ENCODE assay signal across 13 cellular contexts in the genomic region with DNA sequence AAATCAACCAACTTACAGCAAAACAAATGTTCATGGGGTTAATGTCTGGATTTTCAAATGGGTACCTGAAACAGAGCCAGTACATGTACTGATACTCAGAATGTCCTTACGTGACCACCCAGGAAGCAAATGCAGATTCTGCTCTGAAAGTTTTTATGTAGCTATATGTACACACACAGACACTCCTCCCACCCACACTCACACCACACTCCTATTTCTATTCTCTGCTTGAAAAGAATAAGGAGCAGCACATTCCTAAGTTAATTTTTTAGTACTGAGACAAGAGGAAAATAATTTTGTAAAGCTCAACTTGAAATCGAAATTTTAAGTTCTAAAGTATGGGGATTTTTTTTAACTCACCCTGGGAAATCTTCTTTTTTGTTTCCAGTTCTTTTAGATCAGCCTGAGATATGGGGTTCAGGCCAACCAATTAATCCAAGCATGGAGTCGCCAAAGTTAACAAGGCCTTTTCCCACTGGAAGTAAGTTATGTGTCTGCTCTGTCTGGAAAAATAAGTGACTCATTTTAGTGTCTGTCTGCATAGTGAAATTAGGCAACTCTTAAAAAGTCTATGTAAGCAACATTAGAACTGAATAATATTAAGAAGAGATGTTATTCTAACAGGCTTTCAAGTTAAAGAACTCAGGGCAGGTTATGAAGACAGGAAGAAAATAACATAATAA.
DNase-seq lines count a peak whose midpoint lies in the region; ATAC-seq and TF ChIP-seq lines count a peak whose summit lies in the region.
"Had no signal": no experiment of that assay in that cellular context is flagged by ENCODE, and none has a peak within 500 bp of the region (broad histone marks: within the 10 kb centered on the region; RNA-seq: fewer than 3 reads in every experiment).

No MANE protein-coding gene starts in this region.

- ATAC-seq in SK-N-SH treated with all-trans-retinoic acid at 6 μM for 48 hours (peak; percentile 68), WTC11 (no peak), GM19455 (IDR thresholded peaks at IDR 0.05; ENCODE audit: unreplicated experiment) (no peak)
- ATAC-seq: activated T-helper 17 cell treated with anti-CD3 and anti-CD28 coated beads, Interleukin-2, amount 50 U/mL, for 72 hours had no signal

- H3K27ac Mint-ChIP-seq in activated CD4-positive, alpha-beta T cell treated with anti-CD3 and anti-CD28 coated beads, Interleukin-2, amount 10 ng/mL, durations not matched to agents 24 days and 14 days, result no peak overlapping the region
- no peak overlapping the region for H3K27ac Mint-ChIP-seq in WTC11
- H3K27ac Mint-ChIP-seq: activated T-helper 17 cell treated with anti-CD3 and anti-CD28 coated beads, Interleukin-2, amount 50 U/mL, for 72 hours had no signal

- H3K27ac ChIP-seq in trophoblast cell (ENCODE audit: low read depth, low read length), result peak overlapping the region; percentile 20
- H3K27ac ChIP-seq: C4-2B, PC-9 had no signal

- POLR2A ChIA-PET in WTC11 (lab: Charles Lee), result no interaction called here

- no peak overlapping the region for H4K12ac ChIP-seq in trophoblast cell (ENCODE audit: low read depth, low read length)

- peaks cover 14% of the 10 kb centered on the region for H3K27me3 Mint-ChIP-seq in activated CD4-positive, alpha-beta T cell treated with anti-CD3 and anti-CD28 coated beads, Interleukin-2, amount 10 ng/mL, durations not matched to agents 24 days and 14 days
- no peaks in the 10 kb centered on the region for H3K27me3 Mint-ChIP-seq in WTC11 (ENCODE audit: low read depth)

- no peak overlapping the region for H3K23ac ChIP-seq in trophoblast cell (ENCODE audit: low read length)

- no peak overlapping the region for H3K9ac ChIP-seq in trophoblast cell (ENCODE audit: low read length)

- H3K79me1 ChIP-seq in trophoblast cell (ENCODE audit: low read length), result peaks cover 3% of the 10 kb centered on the region

- H3K14ac ChIP-seq in trophoblast cell (ENCODE audit: low read length), result no peak overlapping the region

- H3K4me3 ChIP-seq in foreskin fibroblast (ENCODE audit: low read depth in 1 of 2, low read length in 2 of 2) (no peak overlapping the region), trophoblast cell (ENCODE audit: low read depth, low read length) (no peak overlapping the region)
- H3K4me3 ChIP-seq: PC-9, sigmoid colon had no signal

- H3K4me3 Mint-ChIP-seq in activated CD4-positive, alpha-beta T cell treated with anti-CD3 and anti-CD28 coated beads, Interleukin-2, amount 10 ng/mL, durations not matched to agents 24 days and 14 days, result no peak overlapping the region
- H3K4me3 Mint-ChIP-seq in WTC11, result no peak overlapping the region
- H3K4me3 Mint-ChIP-seq: activated T-helper 17 cell treated with anti-CD3 and anti-CD28 coated beads, Interleukin-2, amount 50 U/mL, for 72 hours had no signal

- H4K8ac ChIP-seq in trophoblast cell (ENCODE audit: low read depth, low read length), result no peak overlapping the region

- H3K9me3 ChIP-seq in trophoblast cell (ENCODE audit: insufficient read depth, low read depth, low read length), result no peaks in the 10 kb centered on the region
- H3K9me3 ChIP-seq: sigmoid colon had no signal

- H3K4ac ChIP-seq in trophoblast cell (ENCODE audit: low read depth, low read length), result no peak overlapping the region

- no peak overlapping the region for H2BK5ac ChIP-seq in trophoblast cell (ENCODE audit: low read depth, low read length, poor library complexity)

- H3K4me1 Mint-ChIP-seq in activated CD4-positive, alpha-beta T cell treated with anti-CD3 and anti-CD28 coated beads, Interleukin-2, amount 10 ng/mL, durations not matched to agents 24 days and 14 days, result no peaks in the 10 kb centered on the region
- no peaks in the 10 kb centered on the region for H3K4me1 Mint-ChIP-seq in WTC11
- H3K4me1 Mint-ChIP-seq: activated T-helper 17 cell treated with anti-CD3 and anti-CD28 coated beads, Interleukin-2, amount 50 U/mL, for 72 hours had no signal

- H3K36me3 Mint-ChIP-seq in activated CD4-positive, alpha-beta T cell treated with anti-CD3 and anti-CD28 coated beads, Interleukin-2, amount 10 ng/mL, durations not matched to agents 24 days and 14 days (ENCODE audit: low read depth), result no peaks in the 10 kb centered on the region
- H3K36me3 Mint-ChIP-seq in WTC11, result no peaks in the 10 kb centered on the region

- CTCF ChIA-PET in WTC11 (lab: Charles Lee), result no interaction called here

- H3K9me3 Mint-ChIP-seq in activated CD4-positive, alpha-beta T cell treated with anti-CD3 and anti-CD28 coated beads, Interleukin-2, amount 10 ng/mL, durations not matched to agents 24 days and 14 days, result no peaks in the 10 kb centered on the region
- H3K9me3 Mint-ChIP-seq in WTC11, result no peaks in the 10 kb centered on the region
- H3K9me3 Mint-ChIP-seq: activated T-helper 17 cell treated with anti-CD3 and anti-CD28 coated beads, Interleukin-2, amount 50 U/mL, for 72 hours had no signal

- H3K4me2 ChIP-seq in trophoblast cell (ENCODE audit: low read length), result no peak overlapping the region
- H3K4me2 ChIP-seq: PC-9 had no signal

- WGBS in trophoblast cell (ENCODE audit: extremely low coverage, insufficient coverage, insufficient read length), result no CpG with 5 or more reads among the region's 3 CpGs

- no peak overlapping the region for H2AK5ac ChIP-seq in trophoblast cell (ENCODE audit: low read length)

- no peaks in the 10 kb centered on the region for H3K27me3 ChIP-seq in trophoblast cell (ENCODE audit: insufficient read depth, low read length)
- H3K27me3 ChIP-seq: sigmoid colon had no signal

- no peaks in the 10 kb centered on the region for H3K79me2 ChIP-seq in trophoblast cell (ENCODE audit: control insufficient read depth, insufficient read depth, low read length, poor library complexity)

- intact Hi-C loops in activated CD4-positive, alpha-beta T cell treated with anti-CD3 and anti-CD28 coated beads, Interleukin-2, amount 10 ng/mL, durations not matched to agents 24 days and 14 days (cut with micrococcal nuclease), result no loop called here

- DNase-seq in AG09319 (ENCODE audit: extremely low read depth, low read depth) (peak; percentile 19), foreskin fibroblast (peak; percentile 22 to 50), trophoblast cell (peak in 1 of 2 donors; percentile 29), WTC11 (ENCODE audit: low spot score) (no peak), SKM-1 treated with dmso at 0.1 percent for 144 hours (lab: John Stamatoyannopoulos, UW; ENCODE audit: unreplicated experiment) (no peak)
- no peak for DNase-seq in activated CD4-positive, alpha-beta T cell treated with anti-CD3 and anti-CD28 coated beads, Interleukin-2, amount 10 ng/mL, durations not matched to agents 24 days and 14 days
- DNase-seq: NCI-H2107, PC-9, sigmoid colon had no signal

- H3K4me1 ChIP-seq in trophoblast cell (ENCODE audit: control insufficient read depth in 1 of 2, insufficient read depth in 2 of 2, low read length in 2 of 2), result no peaks in the 10 kb centered on the region

- H2BK12ac ChIP-seq in trophoblast cell (ENCODE audit: low read length), result no peak overlapping the region

- TF ChIP-seq CTCF in AG09319 (IDR thresholded peaks at IDR 0.05; ENCODE audit: low read depth, low read length) (no peak), foreskin fibroblast (IDR thresholded peaks at IDR 0.05; ENCODE audit: low read depth, low read length) (no peak), WTC11 (IDR thresholded peaks at IDR 0.05) (no peak)

- no peak overlapping the region for H2AFZ ChIP-seq in trophoblast cell (ENCODE audit: insufficient read depth, low read length, poor library complexity)
- H2AFZ ChIP-seq: PC-9 had no signal

- H3K18ac ChIP-seq in trophoblast cell (ENCODE audit: low read length), result no peak overlapping the region

- H4K91ac ChIP-seq in trophoblast cell (ENCODE audit: low read depth, low read length), result no peak overlapping the region

- H2BK120ac ChIP-seq in trophoblast cell (ENCODE audit: insufficient read depth, low read length, poor library complexity), result no peak overlapping the region

- no peaks in the 10 kb centered on the region for H3K36me3 ChIP-seq in trophoblast cell (ENCODE audit: control insufficient read depth in 1 of 2, insufficient read depth in 2 of 2, low read length in 2 of 2)
- H3K36me3 ChIP-seq: sigmoid colon had no signal

TF ChIP-seq in SK-N-SH treated with all-trans-retinoic acid at 6 μM for 48 hours, 23 proteins besides CTCF, POLR2A, EP300 and RAD21 (continues in another document):
- TF ChIP-seq, protein P1, sequence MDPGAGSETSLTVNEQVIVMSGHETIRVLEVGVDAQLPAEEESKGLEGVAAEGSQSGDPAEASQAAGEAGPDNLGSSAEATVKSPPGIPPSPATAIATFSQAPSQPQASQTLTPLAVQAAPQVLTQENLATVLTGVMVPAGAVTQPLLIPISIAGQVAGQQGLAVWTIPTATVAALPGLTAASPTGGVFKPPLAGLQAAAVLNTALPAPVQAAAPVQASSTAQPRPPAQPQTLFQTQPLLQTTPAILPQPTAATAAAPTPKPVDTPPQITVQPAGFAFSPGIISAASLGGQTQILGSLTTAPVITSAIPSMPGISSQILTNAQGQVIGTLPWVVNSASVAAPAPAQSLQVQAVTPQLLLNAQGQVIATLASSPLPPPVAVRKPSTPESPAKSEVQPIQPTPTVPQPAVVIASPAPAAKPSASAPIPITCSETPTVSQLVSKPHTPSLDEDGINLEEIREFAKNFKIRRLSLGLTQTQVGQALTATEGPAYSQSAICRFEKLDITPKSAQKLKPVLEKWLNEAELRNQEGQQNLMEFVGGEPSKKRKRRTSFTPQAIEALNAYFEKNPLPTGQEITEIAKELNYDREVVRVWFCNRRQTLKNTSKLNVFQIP (CRISPR knock-in tag; IDR thresholded peaks at IDR 0.05; ENCODE audit: borderline replicate concordance, low read depth), result no peak
- TF ChIP-seq TOX (CRISPR knock-in tag; IDR thresholded peaks at IDR 0.05; ENCODE audit: borderline replicate concordance), result no peak

TF ChIP-seq in WTC11, 78 proteins besides CTCF, POLR2A, EP300 and RAD21 (continues in another document):
- TF ChIP-seq JUN (CRISPR knock-in tag; IDR thresholded peaks at IDR 0.05) (no peak), TEAD1 (CRISPR knock-in tag; IDR thresholded peaks at IDR 0.05) (no peak), PRRX2 (CRISPR knock-in tag; IDR thresholded peaks at IDR 0.05) (no peak), NFE2L1 (CRISPR knock-in tag; IDR thresholded peaks at IDR 0.05) (no peak)
- TF ChIP-seq, protein P2, sequence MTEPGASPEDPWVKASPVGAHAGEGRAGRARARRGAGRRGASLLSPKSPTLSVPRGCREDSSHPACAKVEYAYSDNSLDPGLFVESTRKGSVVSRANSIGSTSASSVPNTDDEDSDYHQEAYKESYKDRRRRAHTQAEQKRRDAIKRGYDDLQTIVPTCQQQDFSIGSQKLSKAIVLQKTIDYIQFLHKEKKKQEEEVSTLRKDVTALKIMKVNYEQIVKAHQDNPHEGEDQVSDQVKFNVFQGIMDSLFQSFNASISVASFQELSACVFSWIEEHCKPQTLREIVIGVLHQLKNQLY (CRISPR knock-in tag; IDR thresholded peaks at IDR 0.05), result no peak

Comparison
In these comparisons a context has a peak if more than half of its experiments do, and no peak if none do; other contexts are left out.
1. DNase-seq: peak in AG09319 (single experiment) and foreskin fibroblast (2 of 2); none in activated CD4-positive, alpha-beta T cell treated with anti-CD3 and anti-CD28 coated beads, Interleukin-2, amount 10 ng/mL, durations not matched to agents 24 days and 14 days (single experiment), WTC11 (single experiment) and SKM-1 treated with dmso at 0.1 percent for 144 hours (single experiment).